ENCODE assay signal across 1 cellular context in the genomic region with DNA sequence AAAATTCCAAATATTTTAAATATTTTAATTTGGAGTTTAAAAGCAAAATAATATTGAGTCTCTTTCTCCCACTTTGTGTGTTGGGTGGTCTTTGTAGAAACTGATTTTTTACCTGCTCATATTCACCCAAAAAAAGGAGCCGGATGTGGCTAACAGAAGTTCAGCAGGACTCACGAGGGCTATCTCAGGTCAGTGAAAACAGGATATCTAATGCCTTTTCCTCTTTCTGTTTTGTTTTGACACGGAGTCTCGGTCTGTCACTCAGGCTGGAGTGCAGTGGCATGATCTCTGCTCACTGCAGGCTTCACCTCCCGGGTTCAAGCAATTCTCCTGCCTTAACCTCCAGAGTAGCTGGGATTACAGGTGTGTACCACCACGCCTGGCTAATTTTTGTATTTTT.
TF ChIP-seq lines count a peak whose summit lies in the region.

No MANE protein-coding gene starts in this region.

TF ChIP-seq in HepG2, 621 proteins besides CTCF, POLR2A, EP300 and RAD21:
- TF ChIP-seq ZNF646 (CRISPR knock-in tag; IDR thresholded peaks at IDR 0.05), result no peak
- TF ChIP-seq, protein P1, sequence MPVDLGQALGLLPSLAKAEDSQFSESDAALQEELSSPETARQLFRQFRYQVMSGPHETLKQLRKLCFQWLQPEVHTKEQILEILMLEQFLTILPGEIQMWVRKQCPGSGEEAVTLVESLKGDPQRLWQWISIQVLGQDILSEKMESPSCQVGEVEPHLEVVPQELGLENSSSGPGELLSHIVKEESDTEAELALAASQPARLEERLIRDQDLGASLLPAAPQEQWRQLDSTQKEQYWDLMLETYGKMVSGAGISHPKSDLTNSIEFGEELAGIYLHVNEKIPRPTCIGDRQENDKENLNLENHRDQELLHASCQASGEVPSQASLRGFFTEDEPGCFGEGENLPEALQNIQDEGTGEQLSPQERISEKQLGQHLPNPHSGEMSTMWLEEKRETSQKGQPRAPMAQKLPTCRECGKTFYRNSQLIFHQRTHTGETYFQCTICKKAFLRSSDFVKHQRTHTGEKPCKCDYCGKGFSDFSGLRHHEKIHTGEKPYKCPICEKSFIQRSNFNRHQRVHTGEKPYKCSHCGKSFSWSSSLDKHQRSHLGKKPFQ (CRISPR knock-in tag; IDR thresholded peaks at IDR 0.05; ENCODE audit: insufficient replicate concordance), result no peak
- no peak for TF ChIP-seq HNF4G (IDR thresholded peaks at IDR 0.05; ENCODE audit: borderline replicate concordance, low read depth, low read length)
- no peak for TF ChIP-seq HNF4G (CRISPR knock-in tag; IDR thresholded peaks at IDR 0.05; ENCODE audit: borderline replicate concordance, low read depth)
